14 cellular contexts compared by ENCODE assay signal in the genomic region with DNA sequence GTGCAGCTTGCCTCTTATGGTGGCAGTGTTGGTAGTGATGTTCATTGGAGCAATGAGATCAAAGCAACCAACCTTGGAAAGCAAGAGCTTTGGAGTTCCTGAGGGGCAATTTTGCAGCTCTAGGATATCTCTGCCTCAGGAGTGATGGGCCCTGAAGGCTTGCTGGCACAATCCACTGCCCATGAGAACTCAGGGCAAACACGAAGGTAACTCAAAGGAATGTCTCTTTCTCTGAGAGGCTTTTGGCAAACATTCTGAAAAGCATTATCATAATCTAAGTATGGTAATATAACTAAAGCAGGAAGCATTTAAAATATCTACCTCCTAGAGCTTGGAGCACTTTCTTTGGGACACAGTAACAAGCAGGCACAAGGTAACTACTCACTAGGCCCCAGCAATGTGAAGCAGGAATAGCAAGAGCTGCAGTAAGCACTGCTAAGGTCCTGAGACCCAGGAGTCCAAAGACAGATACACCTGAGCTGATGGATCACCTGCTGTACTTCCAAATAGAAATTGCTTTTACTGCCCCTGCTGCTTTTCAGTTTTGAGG.
DNase-seq lines count a peak whose midpoint lies in the region; ATAC-seq and TF ChIP-seq lines count a peak whose summit lies in the region.
"Had no signal": no experiment of that assay in that cellular context is flagged by ENCODE, and none has a peak within 500 bp of the region (broad histone marks: within the 10 kb centered on the region; RNA-seq: fewer than 3 reads in every experiment).

No MANE protein-coding gene starts in this region.

- no peak overlapping the region for H3K4me3 ChIP-seq in lower lobe of right lung
- H3K4me3 ChIP-seq: GM23248 had no signal

- intact Hi-C loops in lower lobe of right lung (cut with DNase I) = no loop called here

- H3K27me3 ChIP-seq in lower lobe of right lung (ENCODE audit: low read depth) = no peaks in the 10 kb centered on the region
- H3K27me3 ChIP-seq: BE2C had no signal

- no peaks in the 10 kb centered on the region for H3K9me3 ChIP-seq in lower lobe of right lung
- H3K9me3 ChIP-seq: BE2C, Caco-2 had no signal

- peaks cover 93% of the 10 kb centered on the region for H3K36me3 ChIP-seq in lower lobe of right lung

- ATAC-seq in SK-N-SH treated with all-trans-retinoic acid at 6 μM for 48 hours (peak; percentile 32; the same call in 1 of the 3 replicates), lower lobe of right lung (peak; percentile 59 to 85), HG03196 (IDR thresholded peaks at IDR 0.05; ENCODE audit: unreplicated experiment) (no peak)

- H3K4me1 ChIP-seq in lower lobe of right lung = no peaks in the 10 kb centered on the region
- H3K4me1 ChIP-seq: BE2C, Caco-2 had no signal

- peak; percentile 40 for DNase-seq in astrocyte of the hippocampus (ENCODE audit: low read depth, low spot score)
- DNase-seq in lower lobe of right lung = no peak
- DNase-seq in erythroblast (lab: John Stamatoyannopoulos, UW) = no peak
- DNase-seq in activated effector memory CD4-positive, alpha-beta T cell treated with Interleukin-2 at 50 U/mL for 16 hours = no peak
- DNase-seq: ACHN; BE2C; C1 segment of cervical spinal cord; Caco-2; CD4-positive, CD25-positive, alpha-beta regulatory T cell; GM23248; HCEC 1CT had no signal

- TF ChIP-seq POLR2A in erythroblast (IDR thresholded peaks at IDR 0.05; ENCODE audit: low read length) = no peak

- TF ChIP-seq CTCF in lower lobe of right lung (IDR thresholded peaks at IDR 0.05) = no peak

- no peak overlapping the region for H3K27ac ChIP-seq in lower lobe of right lung
- H3K27ac ChIP-seq: GM23248, HL-60 had no signal

TF ChIP-seq in SK-N-SH treated with all-trans-retinoic acid at 6 μM for 48 hours, 23 proteins besides CTCF, POLR2A, EP300 and RAD21:
- TF ChIP-seq GLIS3 (CRISPR knock-in tag; IDR thresholded peaks at IDR 0.05) = no peak
- no peak for TF ChIP-seq ZNF70 (CRISPR knock-in tag; IDR thresholded peaks at IDR 0.05)
- TF ChIP-seq, protein P1, sequence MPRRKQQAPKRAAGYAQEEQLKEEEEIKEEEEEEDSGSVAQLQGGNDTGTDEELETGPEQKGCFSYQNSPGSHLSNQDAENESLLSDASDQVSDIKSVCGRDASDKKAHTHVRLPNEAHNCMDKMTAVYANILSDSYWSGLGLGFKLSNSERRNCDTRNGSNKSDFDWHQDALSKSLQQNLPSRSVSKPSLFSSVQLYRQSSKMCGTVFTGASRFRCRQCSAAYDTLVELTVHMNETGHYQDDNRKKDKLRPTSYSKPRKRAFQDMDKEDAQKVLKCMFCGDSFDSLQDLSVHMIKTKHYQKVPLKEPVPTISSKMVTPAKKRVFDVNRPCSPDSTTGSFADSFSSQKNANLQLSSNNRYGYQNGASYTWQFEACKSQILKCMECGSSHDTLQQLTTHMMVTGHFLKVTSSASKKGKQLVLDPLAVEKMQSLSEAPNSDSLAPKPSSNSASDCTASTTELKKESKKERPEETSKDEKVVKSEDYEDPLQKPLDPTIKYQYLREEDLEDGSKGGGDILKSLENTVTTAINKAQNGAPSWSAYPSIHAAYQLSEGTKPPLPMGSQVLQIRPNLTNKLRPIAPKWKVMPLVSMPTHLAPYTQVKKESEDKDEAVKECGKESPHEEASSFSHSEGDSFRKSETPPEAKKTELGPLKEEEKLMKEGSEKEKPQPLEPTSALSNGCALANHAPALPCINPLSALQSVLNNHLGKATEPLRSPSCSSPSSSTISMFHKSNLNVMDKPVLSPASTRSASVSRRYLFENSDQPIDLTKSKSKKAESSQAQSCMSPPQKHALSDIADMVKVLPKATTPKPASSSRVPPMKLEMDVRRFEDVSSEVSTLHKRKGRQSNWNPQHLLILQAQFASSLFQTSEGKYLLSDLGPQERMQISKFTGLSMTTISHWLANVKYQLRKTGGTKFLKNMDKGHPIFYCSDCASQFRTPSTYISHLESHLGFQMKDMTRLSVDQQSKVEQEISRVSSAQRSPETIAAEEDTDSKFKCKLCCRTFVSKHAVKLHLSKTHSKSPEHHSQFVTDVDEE (CRISPR knock-in tag; IDR thresholded peaks at IDR 0.05) = no peak
- no peak for TF ChIP-seq ISL1 (CRISPR knock-in tag; IDR thresholded peaks at IDR 0.05)
- TF ChIP-seq ZFP3 (CRISPR knock-in tag; IDR thresholded peaks at IDR 0.05) = no peak
- TF ChIP-seq, protein P2, sequence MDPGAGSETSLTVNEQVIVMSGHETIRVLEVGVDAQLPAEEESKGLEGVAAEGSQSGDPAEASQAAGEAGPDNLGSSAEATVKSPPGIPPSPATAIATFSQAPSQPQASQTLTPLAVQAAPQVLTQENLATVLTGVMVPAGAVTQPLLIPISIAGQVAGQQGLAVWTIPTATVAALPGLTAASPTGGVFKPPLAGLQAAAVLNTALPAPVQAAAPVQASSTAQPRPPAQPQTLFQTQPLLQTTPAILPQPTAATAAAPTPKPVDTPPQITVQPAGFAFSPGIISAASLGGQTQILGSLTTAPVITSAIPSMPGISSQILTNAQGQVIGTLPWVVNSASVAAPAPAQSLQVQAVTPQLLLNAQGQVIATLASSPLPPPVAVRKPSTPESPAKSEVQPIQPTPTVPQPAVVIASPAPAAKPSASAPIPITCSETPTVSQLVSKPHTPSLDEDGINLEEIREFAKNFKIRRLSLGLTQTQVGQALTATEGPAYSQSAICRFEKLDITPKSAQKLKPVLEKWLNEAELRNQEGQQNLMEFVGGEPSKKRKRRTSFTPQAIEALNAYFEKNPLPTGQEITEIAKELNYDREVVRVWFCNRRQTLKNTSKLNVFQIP (CRISPR knock-in tag; IDR thresholded peaks at IDR 0.05; ENCODE audit: borderline replicate concordance, low read depth) = no peak
- TF ChIP-seq ZFP30 (CRISPR knock-in tag; IDR thresholded peaks at IDR 0.05) = no peak
- TF ChIP-seq TCF4 (CRISPR knock-in tag; IDR thresholded peaks at IDR 0.05; ENCODE audit: borderline replicate concordance) = no peak
- TF ChIP-seq, protein P3, sequence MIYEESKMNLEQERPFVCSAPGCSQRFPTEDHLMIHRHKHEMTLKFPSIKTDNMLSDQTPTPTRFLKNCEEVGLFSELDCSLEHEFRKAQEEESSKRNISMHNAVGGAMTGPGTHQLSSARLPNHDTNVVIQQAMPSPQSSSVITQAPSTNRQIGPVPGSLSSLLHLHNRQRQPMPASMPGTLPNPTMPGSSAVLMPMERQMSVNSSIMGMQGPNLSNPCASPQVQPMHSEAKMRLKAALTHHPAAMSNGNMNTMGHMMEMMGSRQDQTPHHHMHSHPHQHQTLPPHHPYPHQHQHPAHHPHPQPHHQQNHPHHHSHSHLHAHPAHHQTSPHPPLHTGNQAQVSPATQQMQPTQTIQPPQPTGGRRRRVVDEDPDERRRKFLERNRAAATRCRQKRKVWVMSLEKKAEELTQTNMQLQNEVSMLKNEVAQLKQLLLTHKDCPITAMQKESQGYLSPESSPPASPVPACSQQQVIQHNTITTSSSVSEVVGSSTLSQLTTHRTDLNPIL (CRISPR knock-in tag; IDR thresholded peaks at IDR 0.05; ENCODE audit: low read depth) = no peak
- no peak for TF ChIP-seq ZC3H10 (CRISPR knock-in tag; IDR thresholded peaks at IDR 0.05)
- TF ChIP-seq OSR1 (CRISPR knock-in tag; IDR thresholded peaks at IDR 0.05) = no peak
- TF ChIP-seq PPARA (CRISPR knock-in tag; IDR thresholded peaks at IDR 0.05; ENCODE audit: borderline replicate concordance) = no peak
- TF ChIP-seq, protein P4, sequence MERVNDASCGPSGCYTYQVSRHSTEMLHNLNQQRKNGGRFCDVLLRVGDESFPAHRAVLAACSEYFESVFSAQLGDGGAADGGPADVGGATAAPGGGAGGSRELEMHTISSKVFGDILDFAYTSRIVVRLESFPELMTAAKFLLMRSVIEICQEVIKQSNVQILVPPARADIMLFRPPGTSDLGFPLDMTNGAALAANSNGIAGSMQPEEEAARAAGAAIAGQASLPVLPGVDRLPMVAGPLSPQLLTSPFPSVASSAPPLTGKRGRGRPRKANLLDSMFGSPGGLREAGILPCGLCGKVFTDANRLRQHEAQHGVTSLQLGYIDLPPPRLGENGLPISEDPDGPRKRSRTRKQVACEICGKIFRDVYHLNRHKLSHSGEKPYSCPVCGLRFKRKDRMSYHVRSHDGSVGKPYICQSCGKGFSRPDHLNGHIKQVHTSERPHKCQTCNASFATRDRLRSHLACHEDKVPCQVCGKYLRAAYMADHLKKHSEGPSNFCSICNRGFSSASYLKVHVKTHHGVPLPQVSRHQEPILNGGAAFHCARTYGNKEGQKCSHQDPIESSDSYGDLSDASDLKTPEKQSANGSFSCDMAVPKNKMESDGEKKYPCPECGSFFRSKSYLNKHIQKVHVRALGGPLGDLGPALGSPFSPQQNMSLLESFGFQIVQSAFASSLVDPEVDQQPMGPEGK (CRISPR knock-in tag; IDR thresholded peaks at IDR 0.05; ENCODE audit: borderline replicate concordance) = no peak
- no peak for TF ChIP-seq TOX (CRISPR knock-in tag; IDR thresholded peaks at IDR 0.05; ENCODE audit: borderline replicate concordance)
TF ChIP-seq in SK-N-SH treated with all-trans-retinoic acid at 6 μM for 48 hours: peak in this region for 0.
